1 cellular context compared by ENCODE assay signal in the genomic region with DNA sequence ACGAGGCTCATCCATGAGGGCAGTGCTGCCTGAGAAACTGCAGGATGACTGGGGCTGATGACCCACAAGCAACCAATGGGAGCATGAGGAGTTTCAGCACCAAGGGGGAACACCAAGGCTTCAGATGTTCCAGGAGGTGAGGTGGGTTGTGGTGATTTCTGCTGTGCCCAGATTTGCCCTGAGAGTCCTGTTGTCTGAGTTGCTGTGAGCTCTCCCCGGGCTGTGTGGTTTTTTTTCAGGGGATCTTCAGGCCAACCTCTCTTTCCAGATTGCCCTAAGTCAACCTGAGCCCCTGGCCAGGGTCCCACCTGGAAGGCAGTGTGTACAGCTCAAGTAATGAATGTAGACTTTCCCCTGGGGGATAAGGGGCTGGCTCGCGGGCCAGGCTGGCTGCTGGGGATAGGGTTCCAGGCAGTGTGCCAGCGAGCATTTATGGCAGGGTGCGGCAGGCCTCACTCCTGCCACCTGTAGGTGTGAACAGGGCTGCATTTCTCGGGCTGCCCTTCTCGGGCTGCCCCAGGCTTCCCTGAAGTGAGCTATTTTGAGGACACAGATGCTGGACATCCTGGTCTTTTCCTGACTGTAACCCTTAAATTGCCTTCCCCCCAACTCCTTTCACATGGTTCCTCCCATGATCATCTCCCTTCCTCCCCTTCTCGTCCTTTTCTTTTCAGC.
TF ChIP-seq lines count a peak whose summit lies in the region.

No MANE protein-coding gene starts in this region.

TF ChIP-seq in WTC11, 78 proteins besides CTCF, POLR2A, EP300 and RAD21 (continued from another document):
- no peak for TF ChIP-seq ZNF425 (CRISPR knock-in tag; conservative IDR thresholded peaks at IDR 0.05)
